14 cellular contexts compared by ENCODE assay signal in genomic region chr1:180636138-180636537, GRCh38. TPM values are rescaled to one million over a fixed set of nuclear protein-coding genes. Genes with fewer than 3 reads are reported as not detected.
DNase-seq lines count a peak whose midpoint lies in the region; ATAC-seq, FAIRE-seq and TF ChIP-seq lines count a peak whose summit lies in the region.
"Had no signal": no experiment of that assay in that cellular context is flagged by ENCODE, and none has a peak within 500 bp of the region (broad histone marks: within the 10 kb centered on the region; RNA-seq: fewer than 3 reads in every experiment).

No MANE protein-coding gene starts in this region.

- H3K4me2 ChIP-seq in A549 (no peak overlapping the region), H9 (ENCODE audit: insufficient read depth, insufficient read length, low read length) (no peak overlapping the region)

- no peaks in the 10 kb centered on the region for H4K20me1 ChIP-seq in H9 (ENCODE audit: control insufficient read depth, insufficient read depth, insufficient read length)

- TF ChIP-seq EP300 in A549 (IDR thresholded peaks at IDR 0.05), result no peak

- no peaks in the 10 kb centered on the region for H3K36me3 Mint-ChIP-seq in H9 (ENCODE audit: insufficient read depth in 1 of 3, low read depth in 3 of 3)
- H3K36me3 Mint-ChIP-seq in T-helper 17 cell (ENCODE audit: low read depth), result peaks cover 4% of the 10 kb centered on the region

- no peak overlapping the region for H2AFZ ChIP-seq in H9 (ENCODE audit: low read length)

- peaks cover 6% of the 10 kb centered on the region; the same call in 1 of the 2 replicates for H3K79me2 ChIP-seq in H9 (ENCODE audit: insufficient read depth, low read length)

- H3K4me1 Mint-ChIP-seq in H9 (peaks cover 12 to 16% of the 10 kb centered on the region in 2 experiments), T-helper 17 cell (peaks cover 11% of the 10 kb centered on the region)

- peak in 1 of 2 experiments; percentile 35 for DNase-seq in A549 (ENCODE audit: low read depth in 1 of 2, low spot score in 1 of 2)
- no peak for DNase-seq in H9
- DNase-seq in RWPE1 (ENCODE audit: low spot score), result no peak
- DNase-seq in fibroblast of mammary gland (ENCODE audit: low read depth), result peak; percentile 31
- no peak for DNase-seq in NCI-H2196 (lab: John Stamatoyannopoulos, UW; ENCODE audit: unreplicated experiment)
- DNase-seq in hepatic stellate cell (ENCODE audit: low spot score), result no peak
- no peak for DNase-seq in T-helper 17 cell
- DNase-seq: activated CD4-positive, alpha-beta T cell treated with anti-CD3 and anti-CD28 coated beads for 4 hours; activated naive CD4-positive, alpha-beta T cell treated with anti-CD3 and anti-CD28 coated beads, Interleukin-2, amount 10 ng/mL, durations not matched to agents 7 days and 5 days; CD4-positive, alpha-beta T cell; posterior cingulate gyrus had no signal

- H3K23me2 ChIP-seq in H9 (ENCODE audit: insufficient read length, low read depth, low read length, poor library complexity, severe bottlenecking), result no peaks in the 10 kb centered on the region

- no peak overlapping the region for H2BK15ac ChIP-seq in H9 (ENCODE audit: low read depth, low read length)

- no peak overlapping the region for H3K14ac ChIP-seq in H9 (ENCODE audit: insufficient read depth, low read length)

- H2BK5ac ChIP-seq in H9 (ENCODE audit: insufficient read length, low read length), result no peak overlapping the region

- no peak overlapping the region for H2BK120ac ChIP-seq in H9 (ENCODE audit: low read depth, low read length, poor library complexity, severe bottlenecking)

- TF ChIP-seq RAD21 in A549 (conservative IDR thresholded peaks at IDR 0.05 in 1 of 2, IDR thresholded peaks at IDR 0.05 in 1 of 2), result peak; percentile 38 to 46; a peak in 4 of 5 replicates

- no peak overlapping the region for H3K4me3 Mint-ChIP-seq in H9
- no peak overlapping the region for H3K4me3 Mint-ChIP-seq in T-helper 17 cell
- H3K4me3 Mint-ChIP-seq: activated naive CD4-positive, alpha-beta T cell treated with anti-CD3 and anti-CD28 coated beads, Interleukin-2, amount 10 ng/mL, durations not matched to agents 7 days and 5 days; CD4-positive, alpha-beta T cell had no signal

- no peak overlapping the region for H4K5ac ChIP-seq in H9 (ENCODE audit: insufficient read length, low read depth, low read length)

- no peak overlapping the region for H2BK12ac ChIP-seq in H9 (ENCODE audit: insufficient read length, low read depth, low read length)

- H4K8ac ChIP-seq in H9 (replicated peaks; ENCODE audit: insufficient read length, low read depth, low read length), result no peak overlapping the region

- H2AK5ac ChIP-seq in H9 (ENCODE audit: insufficient read length, low read length), result no peak overlapping the region

- H3K4me3 ChIP-seq in A549, result no peak overlapping the region
- H3K4me3 ChIP-seq in fibroblast of mammary gland (ENCODE audit: control insufficient read depth, low read depth, low read length), result no peak overlapping the region
- H3K4me3 ChIP-seq: tibial nerve had no signal

- H3K4me1 ChIP-seq in A549, result peaks cover 30% of the 10 kb centered on the region
- peaks cover 4% of the 10 kb centered on the region; the same call in 1 of the 2 replicates for H3K4me1 ChIP-seq in H9 (ENCODE audit: insufficient read depth, low read length)

- no peak overlapping the region for H3K56ac ChIP-seq in H9 (ENCODE audit: insufficient read length, low read depth, low read length)

- H3K23ac ChIP-seq in H9 (ENCODE audit: insufficient read length, low read depth, low read length), result no peak overlapping the region

- 71% methylated on average over 5 of the region's 5 CpGs for WGBS in A549 (ENCODE audit: missing lambda C conversion rate)
- whole genome bisulfite sequencing in H9 (ENCODE audit: extremely low coverage, insufficient read length, low lambda C conversion rate), result no CpG with 5 or more reads among the region's 5 CpGs

- no peaks in the 10 kb centered on the region for H3K27me3 Mint-ChIP-seq in H9 (ENCODE audit: low read depth)
- H3K27me3 Mint-ChIP-seq in T-helper 17 cell, result no peaks in the 10 kb centered on the region
- H3K27me3 Mint-ChIP-seq: activated naive CD4-positive, alpha-beta T cell treated with anti-CD3 and anti-CD28 coated beads, Interleukin-2, amount 10 ng/mL, durations not matched to agents 7 days and 5 days; CD4-positive, alpha-beta T cell had no signal

- no peak overlapping the region for H3K4ac ChIP-seq in H9 (ENCODE audit: low read depth, low read length)

- H2BK20ac ChIP-seq in H9 (ENCODE audit: low read depth, low read length, poor library complexity, severe bottlenecking), result no peak overlapping the region

- no peak for FAIRE-seq in A549 (lab: Jason Lieb, UNC)
- FAIRE-seq: endometrium had no signal

- H3K27ac Mint-ChIP-seq in H9 (peak overlapping the region in 1 of 3 experiments; percentile 34; a peak in 2 of 7 replicates), T-helper 17 cell (no peak overlapping the region)
- H3K27ac Mint-ChIP-seq: activated naive CD4-positive, alpha-beta T cell treated with anti-CD3 and anti-CD28 coated beads, Interleukin-2, amount 10 ng/mL, durations not matched to agents 7 days and 5 days; CD4-positive, alpha-beta T cell had no signal

- no peaks in the 10 kb centered on the region for H3K27me3 ChIP-seq in H9 (ENCODE audit: insufficient read depth, low read length)
- H3K27me3 ChIP-seq: tibial nerve had no signal

- peak; percentile 24; the same call in 1 of the 3 replicates for TF ChIP-seq CTCF in A549 (IDR thresholded peaks at IDR 0.05)
- TF ChIP-seq CTCF in H9 (conservative IDR thresholded peaks at IDR 0.05), result peak; percentile 38; the same call in 2 of the 3 replicates
- peak; percentile 31 for TF ChIP-seq CTCF in RWPE1 (conservative IDR thresholded peaks at IDR 0.05; ENCODE audit: low read depth)
- TF ChIP-seq CTCF in fibroblast of mammary gland (conservative IDR thresholded peaks at IDR 0.05; ENCODE audit: control insufficient read depth, insufficient read depth, low read depth, low read length), result no peak

- H4K91ac ChIP-seq in H9 (ENCODE audit: insufficient read length, low read depth, low read length), result no peak overlapping the region

- H3K18ac ChIP-seq in H9 (ENCODE audit: insufficient read length, low read depth, low read length), result no peak overlapping the region

- no peak overlapping the region for H3K9ac ChIP-seq in H9 (ENCODE audit: extremely low read depth, insufficient read length, low read length)

- H3T11ph ChIP-seq in H9 (ENCODE audit: low read length), result no peak overlapping the region

- H3K27ac ChIP-seq in A549 (no peak overlapping the region), H9 (ENCODE audit: insufficient read length, low read depth, low read length) (no peak overlapping the region), RWPE1 (no peak overlapping the region)
- H3K27ac ChIP-seq: tibial nerve had no signal

- H3K9me3 Mint-ChIP-seq in H9, result no peaks in the 10 kb centered on the region
- H3K9me3 Mint-ChIP-seq: activated naive CD4-positive, alpha-beta T cell treated with anti-CD3 and anti-CD28 coated beads, Interleukin-2, amount 10 ng/mL, durations not matched to agents 7 days and 5 days; CD4-positive, alpha-beta T cell had no signal

- H3K79me1 ChIP-seq in H9 (ENCODE audit: insufficient read depth, low read depth, low read length, poor library complexity, severe bottlenecking), result no peaks in the 10 kb centered on the region

- H3K9me3 ChIP-seq in A549 (no peaks in the 10 kb centered on the region), H9 (ENCODE audit: control insufficient read depth, low read depth, low read length) (no peaks in the 10 kb centered on the region), T-helper 17 cell (ENCODE audit: control insufficient read depth, low read length, poor library complexity, severe bottlenecking) (no peaks in the 10 kb centered on the region)
- H3K9me3 ChIP-seq: tibial nerve had no signal

- POLR2A ChIA-PET in A549 (lab: Yijun Ruan, JAX) (no interaction called here), RWPE1 (lab: Yijun Ruan, JAX; ENCODE audit: low non-redundant PET) (interaction anchor here (0.6 kb wide), 1 partner anchor 152 kb away, joined by 3 read pairs; no protein-coding TSS in a partner anchor)

- ATAC-seq in A549 (no peak), GM18498 (IDR thresholded peaks at IDR 0.05; ENCODE audit: unreplicated experiment) (no peak), T-helper 17 cell (no peak)

- no peak for TF ChIP-seq POLR2A in A549 (IDR thresholded peaks at IDR 0.05; ENCODE audit: low read length)

- CTCF ChIA-PET in A549 (lab: Yijun Ruan, JAX) (interaction anchor here (0.6 to 2.1 kb wide), 9 partner anchors 10 to 257 kb away, joined by 3 to 7 read pairs (median 3); no protein-coding TSS in a partner anchor), RWPE1 (lab: Yijun Ruan, JAX) (interaction anchor here (0.6 kb wide), 1 partner anchor 1087 kb away, joined by 4 read pairs; no protein-coding TSS in a partner anchor)

TF ChIP-seq in A549, 52 proteins besides CTCF, POLR2A, EP300 and RAD21:
- TF ChIP-seq PHF8 (IDR thresholded peaks at IDR 0.05; ENCODE audit: borderline replicate concordance, low read depth), result no peak
- TF ChIP-seq SMC3 (IDR thresholded peaks at IDR 0.05), result peak; percentile 20; the same call in 1 of the 3 replicates

RNA-seq across cellular contexts. Expression of gene XPR1, which starts 4.3 kb away (rescaled TPM):
- polyA plus RNA-seq in A549 (2011; rRNA removed) (86.1 and 105 TPM in 2 replicates), A549 (2017; fragmentation: RNase III; extraction: RNeasy Plus Mini Kit Qiagen cat#74134 plus additional on column Dnase treatment) (33.7 to 38.9 TPM (median 37.5 TPM) in 3 replicates)
- 10.8 and 12.4 TPM in 2 replicates for polyA plus RNA-seq in A549 (2012; cell fraction: cytosol; rRNA removed)
- polyA plus RNA-seq in A549 (2012; cell fraction: nucleus; rRNA removed), result 5.8 and 10.4 TPM in 2 replicates
- 58.6 and 66.1 TPM in 2 replicates for polyA minus RNA-seq in A549 (2011; rRNA and poly(A)+ RNA removed)
- total RNA-seq in H9 (2021) (34.1 and 35.1 TPM in 2 replicates), T-helper 17 cell (10 to 100 TPM; 18.6 to 18.9 TPM)
